Comparison of ENCODE assay signal across 1 cellular context in the genomic region with DNA sequence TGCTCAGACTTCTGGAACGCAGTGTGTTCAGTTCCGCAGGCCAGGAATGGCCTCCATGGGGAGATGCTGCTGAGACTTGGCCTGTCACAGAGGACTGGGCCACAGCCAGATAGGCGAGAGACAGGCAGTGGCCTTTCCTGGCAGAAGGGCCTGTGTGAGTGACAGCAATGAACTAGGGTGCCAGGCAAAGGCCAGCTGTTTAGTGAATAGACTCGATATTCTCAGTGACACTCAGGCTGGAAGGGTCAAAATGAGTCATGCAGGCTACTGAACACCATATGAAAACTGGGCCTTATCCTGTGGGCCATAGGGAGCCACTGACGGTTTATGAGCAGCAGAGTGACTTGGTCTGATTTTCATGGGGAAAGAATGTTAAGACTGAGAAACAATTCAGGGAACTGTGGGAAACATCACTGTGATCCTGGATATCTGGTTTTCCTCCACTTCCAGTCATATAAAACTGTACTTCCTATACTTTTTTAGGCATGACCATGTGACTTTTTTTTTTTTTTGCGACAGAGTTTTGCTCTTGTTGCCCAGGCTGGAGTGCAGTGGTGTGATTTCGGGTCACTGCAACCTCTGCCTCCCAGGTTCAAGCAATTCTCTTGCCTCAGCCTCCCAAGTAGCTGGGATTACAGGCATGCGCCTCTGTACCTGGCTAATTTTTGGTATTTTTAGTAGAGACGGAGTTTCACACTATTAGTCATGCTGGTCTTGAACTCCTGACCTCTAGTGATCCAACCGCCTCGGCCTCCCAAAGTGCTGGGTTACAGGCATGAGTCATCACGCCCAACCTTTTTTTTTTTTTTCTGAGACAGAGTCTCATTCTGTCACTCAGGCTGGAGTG.
TF ChIP-seq lines count a peak whose summit lies in the region.

No MANE protein-coding gene starts in this region.

TF ChIP-seq in HepG2, 621 proteins besides CTCF, POLR2A, EP300 and RAD21 (continued from another document and continues in another):
- TF ChIP-seq HOXA3 (CRISPR knock-in tag; IDR thresholded peaks at IDR 0.05) (no peak; the same call in 1 of the 2 replicates), ZNF24 (IDR thresholded peaks at IDR 0.05) (no peak), JUN (CRISPR knock-in tag; IDR thresholded peaks at IDR 0.05) (peak; percentile 96), HOXA7 (CRISPR knock-in tag; IDR thresholded peaks at IDR 0.05) (no peak), SNAI1 (CRISPR knock-in tag; IDR thresholded peaks at IDR 0.05; ENCODE audit: borderline replicate concordance) (0 out of 2 replicates have a peak, but pooled peaks have one; percentile 54), SOX13 (IDR thresholded peaks at IDR 0.05) (peak; percentile 36; the same call in 1 of the 2 replicates), SOX13 (CRISPR knock-in tag; conservative IDR thresholded peaks at IDR 0.05 in 1 of 2, IDR thresholded peaks at IDR 0.05 in 1 of 2) (peak in 1 of 2 experiments; percentile 20; a peak in 1 of 4 replicates), ZNF788 (CRISPR knock-in tag; IDR thresholded peaks at IDR 0.05; ENCODE audit: borderline replicate concordance) (no peak), IKZF4 (CRISPR knock-in tag; IDR thresholded peaks at IDR 0.05; ENCODE audit: borderline replicate concordance, low read depth, not compliant biosample characterization) (no peak), ZNF296 (CRISPR knock-in tag; conservative IDR thresholded peaks at IDR 0.05) (no peak), ZNF530 (CRISPR knock-in tag; IDR thresholded peaks at IDR 0.05; ENCODE audit: low read depth) (no peak), SMYD3 (CRISPR knock-in tag; IDR thresholded peaks at IDR 0.05) (no peak), ZFAT (CRISPR knock-in tag; conservative IDR thresholded peaks at IDR 0.05) (no peak), BRCA1 (CRISPR knock-in tag; IDR thresholded peaks at IDR 0.05) (no peak), POLR2AphosphoS5 (IDR thresholded peaks at IDR 0.05; ENCODE audit: low read depth, low read length) (no peak), ZNF160 (CRISPR knock-in tag; IDR thresholded peaks at IDR 0.05) (no peak)
- TF ChIP-seq, protein P1, sequence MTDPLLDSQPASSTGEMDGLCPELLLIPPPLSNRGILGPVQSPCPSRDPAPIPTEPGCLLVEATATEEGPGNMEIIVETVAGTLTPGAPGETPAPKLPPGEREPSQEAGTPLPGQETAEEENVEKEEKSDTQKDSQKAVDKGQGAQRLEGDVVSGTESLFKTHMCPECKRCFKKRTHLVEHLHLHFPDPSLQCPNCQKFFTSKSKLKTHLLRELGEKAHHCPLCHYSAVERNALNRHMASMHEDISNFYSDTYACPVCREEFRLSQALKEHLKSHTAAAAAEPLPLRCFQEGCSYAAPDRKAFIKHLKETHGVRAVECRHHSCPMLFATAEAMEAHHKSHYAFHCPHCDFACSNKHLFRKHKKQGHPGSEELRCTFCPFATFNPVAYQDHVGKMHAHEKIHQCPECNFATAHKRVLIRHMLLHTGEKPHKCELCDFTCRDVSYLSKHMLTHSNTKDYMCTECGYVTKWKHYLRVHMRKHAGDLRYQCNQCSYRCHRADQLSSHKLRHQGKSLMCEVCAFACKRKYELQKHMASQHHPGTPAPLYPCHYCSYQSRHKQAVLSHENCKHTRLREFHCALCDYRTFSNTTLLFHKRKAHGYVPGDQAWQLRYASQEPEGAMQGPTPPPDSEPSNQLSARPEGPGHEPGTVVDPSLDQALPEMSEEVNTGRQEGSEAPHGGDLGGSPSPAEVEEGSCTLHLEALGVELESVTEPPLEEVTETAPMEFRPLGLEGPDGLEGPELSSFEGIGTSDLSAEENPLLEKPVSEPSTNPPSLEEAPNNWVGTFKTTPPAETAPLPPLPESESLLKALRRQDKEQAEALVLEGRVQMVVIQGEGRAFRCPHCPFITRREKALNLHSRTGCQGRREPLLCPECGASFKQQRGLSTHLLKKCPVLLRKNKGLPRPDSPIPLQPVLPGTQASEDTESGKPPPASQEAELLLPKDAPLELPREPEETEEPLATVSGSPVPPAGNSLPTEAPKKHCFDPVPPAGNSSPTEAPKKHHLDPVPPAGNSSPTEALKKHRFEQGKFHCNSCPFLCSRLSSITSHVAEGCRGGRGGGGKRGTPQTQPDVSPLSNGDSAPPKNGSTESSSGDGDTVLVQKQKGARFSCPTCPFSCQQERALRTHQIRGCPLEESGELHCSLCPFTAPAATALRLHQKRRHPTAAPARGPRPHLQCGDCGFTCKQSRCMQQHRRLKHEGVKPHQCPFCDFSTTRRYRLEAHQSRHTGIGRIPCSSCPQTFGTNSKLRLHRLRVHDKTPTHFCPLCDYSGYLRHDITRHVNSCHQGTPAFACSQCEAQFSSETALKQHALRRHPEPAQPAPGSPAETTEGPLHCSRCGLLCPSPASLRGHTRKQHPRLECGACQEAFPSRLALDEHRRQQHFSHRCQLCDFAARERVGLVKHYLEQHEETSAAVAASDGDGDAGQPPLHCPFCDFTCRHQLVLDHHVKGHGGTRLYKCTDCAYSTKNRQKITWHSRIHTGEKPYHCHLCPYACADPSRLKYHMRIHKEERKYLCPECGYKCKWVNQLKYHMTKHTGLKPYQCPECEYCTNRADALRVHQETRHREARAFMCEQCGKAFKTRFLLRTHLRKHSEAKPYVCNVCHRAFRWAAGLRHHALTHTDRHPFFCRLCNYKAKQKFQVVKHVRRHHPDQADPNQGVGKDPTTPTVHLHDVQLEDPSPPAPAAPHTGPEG (CRISPR knock-in tag; IDR thresholded peaks at IDR 0.05): no peak
- TF ChIP-seq, protein P2, sequence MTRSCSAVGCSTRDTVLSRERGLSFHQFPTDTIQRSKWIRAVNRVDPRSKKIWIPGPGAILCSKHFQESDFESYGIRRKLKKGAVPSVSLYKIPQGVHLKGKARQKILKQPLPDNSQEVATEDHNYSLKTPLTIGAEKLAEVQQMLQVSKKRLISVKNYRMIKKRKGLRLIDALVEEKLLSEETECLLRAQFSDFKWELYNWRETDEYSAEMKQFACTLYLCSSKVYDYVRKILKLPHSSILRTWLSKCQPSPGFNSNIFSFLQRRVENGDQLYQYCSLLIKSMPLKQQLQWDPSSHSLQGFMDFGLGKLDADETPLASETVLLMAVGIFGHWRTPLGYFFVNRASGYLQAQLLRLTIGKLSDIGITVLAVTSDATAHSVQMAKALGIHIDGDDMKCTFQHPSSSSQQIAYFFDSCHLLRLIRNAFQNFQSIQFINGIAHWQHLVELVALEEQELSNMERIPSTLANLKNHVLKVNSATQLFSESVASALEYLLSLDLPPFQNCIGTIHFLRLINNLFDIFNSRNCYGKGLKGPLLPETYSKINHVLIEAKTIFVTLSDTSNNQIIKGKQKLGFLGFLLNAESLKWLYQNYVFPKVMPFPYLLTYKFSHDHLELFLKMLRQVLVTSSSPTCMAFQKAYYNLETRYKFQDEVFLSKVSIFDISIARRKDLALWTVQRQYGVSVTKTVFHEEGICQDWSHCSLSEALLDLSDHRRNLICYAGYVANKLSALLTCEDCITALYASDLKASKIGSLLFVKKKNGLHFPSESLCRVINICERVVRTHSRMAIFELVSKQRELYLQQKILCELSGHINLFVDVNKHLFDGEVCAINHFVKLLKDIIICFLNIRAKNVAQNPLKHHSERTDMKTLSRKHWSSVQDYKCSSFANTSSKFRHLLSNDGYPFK (CRISPR knock-in tag; IDR thresholded peaks at IDR 0.05; ENCODE audit: borderline replicate concordance): no peak
- TF ChIP-seq, protein P3, sequence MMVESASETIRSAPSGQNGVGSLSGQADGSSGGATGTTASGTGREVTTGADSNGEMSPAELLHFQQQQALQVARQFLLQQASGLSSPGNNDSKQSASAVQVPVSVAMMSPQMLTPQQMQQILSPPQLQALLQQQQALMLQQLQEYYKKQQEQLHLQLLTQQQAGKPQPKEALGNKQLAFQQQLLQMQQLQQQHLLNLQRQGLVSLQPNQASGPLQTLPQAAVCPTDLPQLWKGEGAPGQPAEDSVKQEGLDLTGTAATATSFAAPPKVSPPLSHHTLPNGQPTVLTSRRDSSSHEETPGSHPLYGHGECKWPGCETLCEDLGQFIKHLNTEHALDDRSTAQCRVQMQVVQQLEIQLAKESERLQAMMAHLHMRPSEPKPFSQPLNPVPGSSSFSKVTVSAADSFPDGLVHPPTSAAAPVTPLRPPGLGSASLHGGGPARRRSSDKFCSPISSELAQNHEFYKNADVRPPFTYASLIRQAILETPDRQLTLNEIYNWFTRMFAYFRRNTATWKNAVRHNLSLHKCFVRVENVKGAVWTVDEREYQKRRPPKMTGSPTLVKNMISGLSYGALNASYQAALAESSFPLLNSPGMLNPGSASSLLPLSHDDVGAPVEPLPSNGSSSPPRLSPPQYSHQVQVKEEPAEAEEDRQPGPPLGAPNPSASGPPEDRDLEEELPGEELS (CRISPR knock-in tag; IDR thresholded peaks at IDR 0.05): no peak; the same call in 1 of the 2 replicates
- TF ChIP-seq, protein P4, sequence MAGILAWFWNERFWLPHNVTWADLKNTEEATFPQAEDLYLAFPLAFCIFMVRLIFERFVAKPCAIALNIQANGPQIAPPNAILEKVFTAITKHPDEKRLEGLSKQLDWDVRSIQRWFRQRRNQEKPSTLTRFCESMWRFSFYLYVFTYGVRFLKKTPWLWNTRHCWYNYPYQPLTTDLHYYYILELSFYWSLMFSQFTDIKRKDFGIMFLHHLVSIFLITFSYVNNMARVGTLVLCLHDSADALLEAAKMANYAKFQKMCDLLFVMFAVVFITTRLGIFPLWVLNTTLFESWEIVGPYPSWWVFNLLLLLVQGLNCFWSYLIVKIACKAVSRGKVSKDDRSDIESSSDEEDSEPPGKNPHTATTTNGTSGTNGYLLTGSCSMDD (CRISPR knock-in tag; IDR thresholded peaks at IDR 0.05): no peak
- TF ChIP-seq, protein P5, sequence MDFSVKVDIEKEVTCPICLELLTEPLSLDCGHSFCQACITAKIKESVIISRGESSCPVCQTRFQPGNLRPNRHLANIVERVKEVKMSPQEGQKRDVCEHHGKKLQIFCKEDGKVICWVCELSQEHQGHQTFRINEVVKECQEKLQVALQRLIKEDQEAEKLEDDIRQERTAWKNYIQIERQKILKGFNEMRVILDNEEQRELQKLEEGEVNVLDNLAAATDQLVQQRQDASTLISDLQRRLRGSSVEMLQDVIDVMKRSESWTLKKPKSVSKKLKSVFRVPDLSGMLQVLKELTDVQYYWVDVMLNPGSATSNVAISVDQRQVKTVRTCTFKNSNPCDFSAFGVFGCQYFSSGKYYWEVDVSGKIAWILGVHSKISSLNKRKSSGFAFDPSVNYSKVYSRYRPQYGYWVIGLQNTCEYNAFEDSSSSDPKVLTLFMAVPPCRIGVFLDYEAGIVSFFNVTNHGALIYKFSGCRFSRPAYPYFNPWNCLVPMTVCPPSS (IDR thresholded peaks at IDR 0.05): no peak
- TF ChIP-seq, protein P6, sequence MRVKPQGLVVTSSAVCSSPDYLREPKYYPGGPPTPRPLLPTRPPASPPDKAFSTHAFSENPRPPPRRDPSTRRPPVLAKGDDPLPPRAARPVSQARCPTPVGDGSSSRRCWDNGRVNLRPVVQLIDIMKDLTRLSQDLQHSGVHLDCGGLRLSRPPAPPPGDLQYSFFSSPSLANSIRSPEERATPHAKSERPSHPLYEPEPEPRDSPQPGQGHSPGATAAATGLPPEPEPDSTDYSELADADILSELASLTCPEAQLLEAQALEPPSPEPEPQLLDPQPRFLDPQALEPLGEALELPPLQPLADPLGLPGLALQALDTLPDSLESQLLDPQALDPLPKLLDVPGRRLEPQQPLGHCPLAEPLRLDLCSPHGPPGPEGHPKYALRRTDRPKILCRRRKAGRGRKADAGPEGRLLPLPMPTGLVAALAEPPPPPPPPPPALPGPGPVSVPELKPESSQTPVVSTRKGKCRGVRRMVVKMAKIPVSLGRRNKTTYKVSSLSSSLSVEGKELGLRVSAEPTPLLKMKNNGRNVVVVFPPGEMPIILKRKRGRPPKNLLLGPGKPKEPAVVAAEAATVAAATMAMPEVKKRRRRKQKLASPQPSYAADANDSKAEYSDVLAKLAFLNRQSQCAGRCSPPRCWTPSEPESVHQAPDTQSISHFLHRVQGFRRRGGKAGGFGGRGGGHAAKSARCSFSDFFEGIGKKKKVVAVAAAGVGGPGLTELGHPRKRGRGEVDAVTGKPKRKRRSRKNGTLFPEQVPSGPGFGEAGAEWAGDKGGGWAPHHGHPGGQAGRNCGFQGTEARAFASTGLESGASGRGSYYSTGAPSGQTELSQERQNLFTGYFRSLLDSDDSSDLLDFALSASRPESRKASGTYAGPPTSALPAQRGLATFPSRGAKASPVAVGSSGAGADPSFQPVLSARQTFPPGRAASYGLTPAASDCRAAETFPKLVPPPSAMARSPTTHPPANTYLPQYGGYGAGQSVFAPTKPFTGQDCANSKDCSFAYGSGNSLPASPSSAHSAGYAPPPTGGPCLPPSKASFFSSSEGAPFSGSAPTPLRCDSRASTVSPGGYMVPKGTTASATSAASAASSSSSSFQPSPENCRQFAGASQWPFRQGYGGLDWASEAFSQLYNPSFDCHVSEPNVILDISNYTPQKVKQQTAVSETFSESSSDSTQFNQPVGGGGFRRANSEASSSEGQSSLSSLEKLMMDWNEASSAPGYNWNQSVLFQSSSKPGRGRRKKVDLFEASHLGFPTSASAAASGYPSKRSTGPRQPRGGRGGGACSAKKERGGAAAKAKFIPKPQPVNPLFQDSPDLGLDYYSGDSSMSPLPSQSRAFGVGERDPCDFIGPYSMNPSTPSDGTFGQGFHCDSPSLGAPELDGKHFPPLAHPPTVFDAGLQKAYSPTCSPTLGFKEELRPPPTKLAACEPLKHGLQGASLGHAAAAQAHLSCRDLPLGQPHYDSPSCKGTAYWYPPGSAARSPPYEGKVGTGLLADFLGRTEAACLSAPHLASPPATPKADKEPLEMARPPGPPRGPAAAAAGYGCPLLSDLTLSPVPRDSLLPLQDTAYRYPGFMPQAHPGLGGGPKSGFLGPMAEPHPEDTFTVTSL (CRISPR knock-in tag; IDR thresholded peaks at IDR 0.05; ENCODE audit: borderline replicate concordance): peak; percentile 83; the same call in 1 of the 2 replicates
- TF ChIP-seq, protein P7, sequence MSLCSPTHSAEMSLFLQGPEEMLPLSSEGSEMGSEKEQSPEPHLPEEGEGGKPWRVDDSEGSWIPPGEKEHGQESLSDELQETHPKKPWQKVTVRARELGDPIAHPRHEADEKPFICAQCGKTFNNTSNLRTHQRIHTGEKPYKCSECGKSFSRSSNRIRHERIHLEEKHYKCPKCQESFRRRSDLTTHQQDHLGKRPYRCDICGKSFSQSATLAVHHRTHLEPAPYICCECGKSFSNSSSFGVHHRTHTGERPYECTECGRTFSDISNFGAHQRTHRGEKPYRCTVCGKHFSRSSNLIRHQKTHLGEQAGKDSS (CRISPR knock-in tag; IDR thresholded peaks at IDR 0.05; ENCODE audit: borderline replicate concordance, low read depth): no peak
